In the genomic region with DNA sequence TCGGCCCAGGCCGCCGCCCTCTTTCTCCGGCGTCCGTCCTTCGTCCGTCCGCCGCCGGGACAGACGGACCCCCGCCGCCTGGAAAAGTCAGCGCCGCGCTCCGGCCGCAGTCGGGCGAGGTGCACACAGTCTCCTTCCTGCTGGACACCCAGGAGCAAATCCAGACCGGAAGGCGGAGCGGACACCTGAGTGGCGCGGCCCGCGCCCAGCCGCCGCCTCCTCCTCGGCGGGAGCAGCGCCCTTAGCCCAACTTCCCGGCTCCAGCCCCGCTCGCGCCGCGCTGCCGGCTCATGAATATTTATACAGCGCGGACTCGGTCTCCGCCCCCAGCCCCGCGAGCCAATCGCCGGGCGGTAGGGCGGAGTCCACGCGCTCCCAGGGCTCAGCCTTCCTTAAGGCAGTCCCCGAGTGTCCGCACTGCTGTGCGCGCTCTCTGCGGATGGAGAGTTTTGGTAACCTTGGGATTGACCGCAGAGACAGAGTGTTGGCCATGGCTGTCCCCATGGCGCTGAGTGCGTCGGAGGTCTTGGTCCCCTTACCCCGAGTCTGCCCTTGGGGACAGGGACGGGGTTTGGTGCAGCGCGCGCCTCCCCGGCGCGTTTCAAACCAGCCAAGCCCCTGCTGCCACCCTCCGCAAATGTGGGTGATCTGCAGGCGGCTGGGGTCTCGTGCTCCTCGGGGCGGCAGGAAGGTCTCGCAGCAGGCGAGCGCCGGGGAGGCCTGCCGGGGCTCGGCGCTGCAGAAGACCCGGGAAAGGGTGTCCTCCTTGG, we compare ENCODE assay signal across 8 cellular contexts.
DNase-seq lines count a peak whose midpoint lies in the region; ATAC-seq and TF ChIP-seq lines count a peak whose summit lies in the region.

A gene with protein sequence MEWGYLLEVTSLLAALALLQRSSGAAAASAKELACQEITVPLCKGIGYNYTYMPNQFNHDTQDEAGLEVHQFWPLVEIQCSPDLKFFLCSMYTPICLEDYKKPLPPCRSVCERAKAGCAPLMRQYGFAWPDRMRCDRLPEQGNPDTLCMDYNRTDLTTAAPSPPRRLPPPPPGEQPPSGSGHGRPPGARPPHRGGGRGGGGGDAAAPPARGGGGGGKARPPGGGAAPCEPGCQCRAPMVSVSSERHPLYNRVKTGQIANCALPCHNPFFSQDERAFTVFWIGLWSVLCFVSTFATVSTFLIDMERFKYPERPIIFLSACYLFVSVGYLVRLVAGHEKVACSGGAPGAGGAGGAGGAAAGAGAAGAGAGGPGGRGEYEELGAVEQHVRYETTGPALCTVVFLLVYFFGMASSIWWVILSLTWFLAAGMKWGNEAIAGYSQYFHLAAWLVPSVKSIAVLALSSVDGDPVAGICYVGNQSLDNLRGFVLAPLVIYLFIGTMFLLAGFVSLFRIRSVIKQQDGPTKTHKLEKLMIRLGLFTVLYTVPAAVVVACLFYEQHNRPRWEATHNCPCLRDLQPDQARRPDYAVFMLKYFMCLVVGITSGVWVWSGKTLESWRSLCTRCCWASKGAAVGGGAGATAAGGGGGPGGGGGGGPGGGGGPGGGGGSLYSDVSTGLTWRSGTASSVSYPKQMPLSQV (minus strand): TSS at position 274 of the 770 bp plus-strand sequence. CDS start 867 bp downstream, outside the sequence.

- peak; percentile 43 for TF ChIP-seq POLR2A in GM19099 (IDR thresholded peaks at IDR 0.05; ENCODE audit: extremely low read depth, insufficient read length, low read depth)

- H3K27ac Mint-ChIP-seq in effector memory CD8-positive, alpha-beta T cell: peak within 1 kb of the TSS; percentile 44 to 52

- peaks cover 17 to 28% of the 10 kb centered on the region in 2 donors for H3K27me3 Mint-ChIP-seq in effector memory CD8-positive, alpha-beta T cell

- no peaks in the 10 kb centered on the region for H3K9me3 Mint-ChIP-seq in effector memory CD8-positive, alpha-beta T cell

- H3K36me3 Mint-ChIP-seq in effector memory CD8-positive, alpha-beta T cell (ENCODE audit: insufficient read depth): no peaks in the 10 kb centered on the region

- DNase-seq in Ammon's horn (ENCODE audit: low spot score): peak; percentile 96
- peak; percentile 42 for DNase-seq in NCI-H510A (lab: John Stamatoyannopoulos, UW)
- peak; percentile 4 to 45 for DNase-seq in activated CD8-positive, alpha-beta memory T cell treated with anti-CD3 and anti-CD28 coated beads for 1 hour (ENCODE audit: extremely low read depth in 1 of 2, low read depth in 1 of 2)
- DNase-seq in effector memory CD8-positive, alpha-beta T cell: peak; percentile 37 to 49 (median 44)
- DNase-seq in medulla oblongata (ENCODE audit: extremely low spot score): peak; percentile 96
- DNase-seq in stimulated activated CD4-positive, alpha-beta T cell treated with anti-CD3 and anti-CD28 coated beads, TNF-alpha, amount 100 ng/mL, for 24 hours (ENCODE audit: low read depth in 3 of 3): peak; percentile 39 to 80 (median 58)

- H3K4me3 Mint-ChIP-seq in effector memory CD8-positive, alpha-beta T cell: peak within 1 kb of the TSS; percentile 78 to 83

- peak; percentile 91 for ATAC-seq in HG03342 (IDR thresholded peaks at IDR 0.05; ENCODE audit: unreplicated experiment)
- ATAC-seq in effector memory CD8-positive, alpha-beta T cell (replicated peaks): peak; percentile 79

- H3K4me1 Mint-ChIP-seq in effector memory CD8-positive, alpha-beta T cell (ENCODE audit: low read depth in 2 of 2): peaks cover 15 to 26% of the 10 kb centered on the region in 2 donors

Comparison
In these comparisons a context has a peak if more than half of its experiments do, and no peak if none do; other contexts are left out.
1. Peak in every context shown above with its lines: DNase-seq and ATAC-seq.
2. DNase-seq: peak in every context shown above with its lines; median percentile 96 in Ammon's horn; 96 in medulla oblongata; 58 in stimulated activated CD4-positive, alpha-beta T cell treated with anti-CD3 and anti-CD28 coated beads, TNF-alpha, amount 100 ng/mL, for 24 hours; 44 in effector memory CD8-positive, alpha-beta T cell; 42 in NCI-H510A; 24 in activated CD8-positive, alpha-beta memory T cell treated with anti-CD3 and anti-CD28 coated beads for 1 hour.